Comparison of ENCODE assay signal across 8 cellular contexts in genomic region chr20:844473-845225, GRCh38. TPM values are rescaled to one million over a fixed set of nuclear protein-coding genes. Genes with fewer than 3 reads are reported as not detected.
DNase-seq lines count a peak whose midpoint lies in the region; ATAC-seq, FAIRE-seq and TF ChIP-seq lines count a peak whose summit lies in the region.

No MANE protein-coding gene starts in this region.

- intact Hi-C loops in dendritic cell treated with granulocyte-macrophage colony-stimulating factor and Interleukin-4, amounts not matched to agents 40 ng/mL and 50 ng/mL, for 4 days (cut with micrococcal nuclease): no loop called here
- intact Hi-C loops in HepG2 (cut with micrococcal nuclease; ENCODE audit: unreplicated experiment): no loop called here

- H3K27me3 ChIP-seq in HepG2 (ENCODE audit: control insufficient read depth in 1 of 2, insufficient read depth in 2 of 2, low read length in 2 of 2): no peaks in the 10 kb centered on the region

- H3K4me1 Mint-ChIP-seq in dendritic cell treated with granulocyte-macrophage colony-stimulating factor and Interleukin-4, amounts not matched to agents 40 ng/mL and 50 ng/mL, for 4 days (ENCODE audit: low read depth): peaks cover 74% of the 10 kb centered on the region

- no TSS peak for BruUV-seq in HepG2 (replicated peaks; lab: Mats Ljungman, UMichigan)

- no peak overlapping the region for H3K4me3 ChIP-seq in HepG2 (replicated peaks in 1 of 3; ENCODE audit: insufficient read depth in 1 of 3, low read depth in 2 of 3, low read length in 3 of 3)

- DNase-seq in ACHN: peak; percentile 76
- DNase-seq in NCI-H345 treated with DMSO at 0.1 percent for 48 hours (lab: John Stamatoyannopoulos, UW; ENCODE audit: unreplicated experiment): peak; percentile 91
- DNase-seq in activated CD4-positive, alpha-beta T cell treated with anti-CD3 and anti-CD28 coated beads, Interleukin-2, amount 50 U/mL, for 1 hour: peak; percentile 91
- peak; percentile 58 for DNase-seq in HepG2 (ENCODE audit: low spot score)
- DNase-seq in stimulated activated CD4-positive, alpha-beta T cell treated with anti-CD3 and anti-CD28 coated beads, Interleukin-2, amount 100 ng/mL, for 48 hours: peak; percentile 74 to 77

- POLR2A ChIA-PET in HepG2 (lab: Yijun Ruan, JAX): no interaction called here

- in situ Hi-C loops in ACHN (cut with HindIII; ENCODE audit: low pct_ligation_motif_present, low pct_unique_long_range_greater_than_20kb, low sequenced_read_pairs) (no loop called here), HepG2 (cut with HindIII; ENCODE audit: extremely low pct_ligation_motif_present, low pct_unique_long_range_greater_than_20kb) (no loop called here)

- H3K27me3 Mint-ChIP-seq in dendritic cell treated with granulocyte-macrophage colony-stimulating factor and Interleukin-4, amounts not matched to agents 40 ng/mL and 50 ng/mL, for 4 days: peaks cover 17% of the 10 kb centered on the region

- CTCF ChIA-PET in HepG2 (lab: Yijun Ruan, JAX; ENCODE audit: low intra/inter-chr PET ratio, low total read pairs): no interaction called here

- TF ChIP-seq EP300 in HepG2 (IDR thresholded peaks at IDR 0.05; ENCODE audit: low read depth in 2 of 2, low read length in 2 of 2) (no peak), HepG2 (CRISPR knock-in tag; IDR thresholded peaks at IDR 0.05; ENCODE audit: borderline replicate concordance) (no peak)

- no peak overlapping the region for H3K4me2 ChIP-seq in HepG2 (ENCODE audit: low read depth, low read length)

- H3K9ac ChIP-seq in HepG2 (ENCODE audit: insufficient read depth, low read depth, low read length): no peak overlapping the region

- FAIRE-seq in HepG2 (lab: Jason Lieb, UNC): no peak

- H3K79me2 ChIP-seq in HepG2 (ENCODE audit: insufficient read depth, low read length): no peaks in the 10 kb centered on the region

- no peak for TF ChIP-seq POLR2A in HepG2 (IDR thresholded peaks at IDR 0.05; ENCODE audit: insufficient read depth in 1 of 2, low read depth in 2 of 2, low read length in 2 of 2)

- H3K4me1 ChIP-seq in HepG2 (ENCODE audit: insufficient read depth, low read length): peaks cover 12% of the 10 kb centered on the region

- no peak overlapping the region for H3K27ac ChIP-seq in HepG2 (ENCODE audit: extremely low read length, insufficient read depth, low read length)

- H3K36me3 ChIP-seq in HepG2 (replicated peaks in 1 of 2; ENCODE audit: control insufficient read depth in 1 of 2, insufficient read depth in 2 of 2, low read length in 2 of 2): no peaks in the 10 kb centered on the region

- TF ChIP-seq RAD21 in HepG2 (CRISPR knock-in tag; IDR thresholded peaks at IDR 0.05): no peak

- H3K27ac Mint-ChIP-seq in dendritic cell treated with granulocyte-macrophage colony-stimulating factor and Interleukin-4, amounts not matched to agents 40 ng/mL and 50 ng/mL, for 4 days: peak overlapping the region; percentile 87

- no peaks in the 10 kb centered on the region for H3K9me3 Mint-ChIP-seq in dendritic cell treated with granulocyte-macrophage colony-stimulating factor and Interleukin-4, amounts not matched to agents 40 ng/mL and 50 ng/mL, for 4 days

- ATAC-seq in GM18873 (IDR thresholded peaks at IDR 0.05; ENCODE audit: low FRiP score, unreplicated experiment) (peak; percentile 82), HG03135 (IDR thresholded peaks at IDR 0.05; ENCODE audit: unreplicated experiment) (peak; percentile 91), HepG2 (peak; percentile 68)

- no peak for TF ChIP-seq CTCF in HepG2 (CRISPR knock-in tag; IDR thresholded peaks at IDR 0.05)

- no peaks in the 10 kb centered on the region for H4K20me1 ChIP-seq in HepG2 (ENCODE audit: insufficient read depth, low read length)

- H3K4me3 Mint-ChIP-seq in dendritic cell treated with granulocyte-macrophage colony-stimulating factor and Interleukin-4, amounts not matched to agents 40 ng/mL and 50 ng/mL, for 4 days: peak overlapping the region; percentile 66

- no peak overlapping the region for H2AFZ ChIP-seq in HepG2 (ENCODE audit: low read length)

- H3K9me3 ChIP-seq in HepG2 (ENCODE audit: low read length): no peaks in the 10 kb centered on the region

- 83% methylated on average over 40 of the region's 47 CpGs for WGBS in HepG2 (ENCODE audit: low lambda C conversion rate)

- H3K36me3 Mint-ChIP-seq in dendritic cell treated with granulocyte-macrophage colony-stimulating factor and Interleukin-4, amounts not matched to agents 40 ng/mL and 50 ng/mL, for 4 days (ENCODE audit: low read depth): peaks cover 75% of the 10 kb centered on the region

TF ChIP-seq in HepG2, 621 proteins besides CTCF, POLR2A, EP300 and RAD21:
- TF ChIP-seq HNRNPLL (IDR thresholded peaks at IDR 0.05; ENCODE audit: low read depth, low read length, poor library complexity, severe bottlenecking) (peak; percentile 14), ZNF484 (CRISPR knock-in tag; IDR thresholded peaks at IDR 0.05; ENCODE audit: borderline replicate concordance, low read depth) (no peak), MAFF (IDR thresholded peaks at IDR 0.05; ENCODE audit: low read depth, low read length) (no peak)

RNA-seq across cellular contexts. Expression of gene FAM110A, which starts 11.1 kb away (rescaled TPM):
- total RNA-seq in HepG2 (2016; rRNA removed; fragmentation: Illumina TruSeq; extraction: Trizol): 1.7 and 1.9 TPM in 2 replicates
- total RNA-seq in HepG2 (2016; cell fraction: cytosol; rRNA removed; fragmentation: Illumina TruSeq; extraction: Trizol; ENCODE audit: low read depth): 0.81 and 1.3 TPM in 2 replicates
- total RNA-seq in HepG2 (2016; cell fraction: insoluble cytoplasmic fraction; rRNA removed; fragmentation: Illumina TruSeq; extraction: Trizol): 1.8 and 2.0 TPM in 2 replicates
- 1.8 and 2.3 TPM in 2 replicates for total RNA-seq in HepG2 (2016; cell fraction: membrane; rRNA removed; fragmentation: Illumina TruSeq; extraction: Trizol)
- 1.4 and 1.5 TPM in 2 replicates for total RNA-seq in HepG2 (2016; cell fraction: nucleus; rRNA removed; fragmentation: Illumina TruSeq; extraction: Trizol)
- 1.9 and 2.0 TPM in 2 replicates for polyA plus RNA-seq in HepG2 (2011; rRNA removed)
- polyA plus RNA-seq in HepG2 (2011; cell fraction: cytosol; rRNA removed): 1.5 and 2.7 TPM in 2 replicates
- polyA plus RNA-seq in HepG2 (2011; cell fraction: nucleus; rRNA removed): 6.1 and 6.2 TPM in 2 replicates
- polyA plus RNA-seq in HepG2 (2012): 0.95 and 1.2 TPM in 2 replicates
- 0.83 and 1.3 TPM in 2 replicates for polyA plus RNA-seq in HepG2 (2016; cell fraction: cytosol; fragmentation: Illumina TruSeq; extraction: Trizol; ENCODE audit: low read depth)
- polyA plus RNA-seq in HepG2 (2016; cell fraction: insoluble cytoplasmic fraction; fragmentation: Illumina TruSeq; extraction: Trizol; ENCODE audit: low read depth): 2.6 and 3.0 TPM in 2 replicates
- 1.3 and 1.8 TPM in 2 replicates for polyA plus RNA-seq in HepG2 (2016; cell fraction: membrane; fragmentation: Illumina TruSeq; extraction: Trizol; ENCODE audit: low read depth)
- 3.1 and 3.2 TPM in 2 replicates for polyA plus RNA-seq in HepG2 (2016; cell fraction: nucleus; fragmentation: Illumina TruSeq; extraction: Trizol; ENCODE audit: insufficient read depth, low read depth)
- polyA minus RNA-seq in HepG2 (2011; rRNA and poly(A)+ RNA removed; ENCODE audit: low replicate concordance): 2.7 and 3.5 TPM in 2 replicates
- 0.40 and 1.2 TPM in 2 replicates for polyA minus RNA-seq in HepG2 (2011; cell fraction: cytosol; rRNA and poly(A)+ RNA removed)
- 0.50 and 0.52 TPM in 2 replicates for polyA minus RNA-seq in HepG2 (2011; cell fraction: nucleus; rRNA and poly(A)+ RNA removed)
